ENCODE assay signal across 1 cellular context in the genomic region with DNA sequence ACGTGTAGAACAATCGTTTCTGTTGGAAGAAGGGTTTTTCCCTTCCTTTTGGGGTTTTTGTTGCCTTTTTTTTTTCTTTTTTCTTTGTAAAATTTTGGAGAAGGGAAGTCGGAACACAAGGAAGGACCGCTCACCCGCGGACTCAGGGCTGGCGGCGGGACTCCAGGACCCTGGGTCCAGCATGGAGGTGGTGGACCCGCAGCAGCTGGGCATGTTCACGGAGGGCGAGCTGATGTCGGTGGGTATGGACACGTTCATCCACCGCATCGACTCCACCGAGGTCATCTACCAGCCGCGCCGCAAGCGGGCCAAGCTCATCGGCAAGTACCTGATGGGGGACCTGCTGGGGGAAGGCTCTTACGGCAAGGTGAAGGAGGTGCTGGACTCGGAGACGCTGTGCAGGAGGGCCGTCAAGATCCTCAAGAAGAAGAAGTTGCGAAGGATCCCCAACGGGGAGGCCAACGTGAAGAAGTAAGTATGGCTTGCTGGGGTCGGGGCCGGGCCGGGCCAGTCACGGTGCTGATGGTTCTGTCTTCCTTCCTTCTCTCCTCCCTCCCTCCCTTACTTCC.
TF ChIP-seq lines count a peak whose summit lies in the region.

No MANE protein-coding gene starts in this region.

TF ChIP-seq in K562, 482 proteins besides CTCF, POLR2A, EP300 and RAD21 (continued from another document and continues in another):
- TF ChIP-seq ZNF407 (IDR thresholded peaks at IDR 0.05; ENCODE audit: low read depth) (no peak), HDAC6 (IDR thresholded peaks at IDR 0.05; ENCODE audit: low read depth, low read length) (no peak), SAFB2 (IDR thresholded peaks at IDR 0.05; ENCODE audit: borderline replicate concordance, low read depth, low read length, severe bottlenecking) (no peak), RBBP5 (IDR thresholded peaks at IDR 0.05; ENCODE audit: borderline replicate concordance, insufficient read depth, low read length, poor library complexity, severe bottlenecking) (peak; percentile 46), ZC3H11A (IDR thresholded peaks at IDR 0.05; ENCODE audit: low read depth, low read length) (no peak), CBX1 (IDR thresholded peaks at IDR 0.05; ENCODE audit: low read depth) (peak; percentile 9; the same call in 1 of the 2 replicates), KAT8 (IDR thresholded peaks at IDR 0.05; ENCODE audit: low read depth) (no peak), CTBP1 (IDR thresholded peaks at IDR 0.05; ENCODE audit: borderline replicate concordance) (no peak), TCF7 (IDR thresholded peaks at IDR 0.05; ENCODE audit: borderline replicate concordance) (no peak), EZH2 (IDR thresholded peaks at IDR 0.05; ENCODE audit: borderline replicate concordance, low read depth, low read length) (no peak), ETS2 (tag; IDR thresholded peaks at IDR 0.05; ENCODE audit: borderline replicate concordance, poor library complexity, severe bottlenecking) (no peak), HDAC8 (tag; IDR thresholded peaks at IDR 0.05) (no peak), POLR3A (IDR thresholded peaks at IDR 0.05; ENCODE audit: borderline replicate concordance, extremely low read depth, insufficient read depth, insufficient read length) (no peak), SNIP1 (IDR thresholded peaks at IDR 0.05; ENCODE audit: low read depth) (no peak), TSC22D4 (tag; IDR thresholded peaks at IDR 0.05) (no peak), FIP1L1 (IDR thresholded peaks at IDR 0.05; ENCODE audit: low read depth, low read length, poor library complexity, severe bottlenecking) (no peak), FOXK1 (CRISPR knock-in tag; IDR thresholded peaks at IDR 0.05; ENCODE audit: borderline replicate concordance) (0 out of 2 replicates have a peak, but pooled peaks have one; percentile 12), KDM5B (IDR thresholded peaks at IDR 0.05; ENCODE audit: insufficient replicate concordance, low read depth, low read length) (peak; percentile 50), ZNF124 (CRISPR knock-in tag; IDR thresholded peaks at IDR 0.05) (no peak), ZKSCAN8 (CRISPR knock-in tag; IDR thresholded peaks at IDR 0.05) (no peak), NR4A1 (CRISPR knock-in tag; IDR thresholded peaks at IDR 0.05) (no peak), NR4A1 (tag; IDR thresholded peaks at IDR 0.05) (no peak), SMAD3 (CRISPR knock-in tag; conservative IDR thresholded peaks at IDR 0.05) (no peak), ZNF766 (CRISPR knock-in tag; conservative IDR thresholded peaks at IDR 0.05) (no peak), MEF2A (IDR thresholded peaks at IDR 0.05; ENCODE audit: control insufficient read depth, low read depth, low read length) (no peak), DPF2 (IDR thresholded peaks at IDR 0.05) (no peak), C11orf30 (IDR thresholded peaks at IDR 0.05; ENCODE audit: low read depth) (no peak), RUNX1 (IDR thresholded peaks at IDR 0.05; ENCODE audit: low read depth) (no peak), ZNF592 (IDR thresholded peaks at IDR 0.05) (no peak), SREBF1 (IDR thresholded peaks at IDR 0.05; ENCODE audit: borderline replicate concordance, low read depth, low read length) (no peak)
- TF ChIP-seq, protein P1, sequence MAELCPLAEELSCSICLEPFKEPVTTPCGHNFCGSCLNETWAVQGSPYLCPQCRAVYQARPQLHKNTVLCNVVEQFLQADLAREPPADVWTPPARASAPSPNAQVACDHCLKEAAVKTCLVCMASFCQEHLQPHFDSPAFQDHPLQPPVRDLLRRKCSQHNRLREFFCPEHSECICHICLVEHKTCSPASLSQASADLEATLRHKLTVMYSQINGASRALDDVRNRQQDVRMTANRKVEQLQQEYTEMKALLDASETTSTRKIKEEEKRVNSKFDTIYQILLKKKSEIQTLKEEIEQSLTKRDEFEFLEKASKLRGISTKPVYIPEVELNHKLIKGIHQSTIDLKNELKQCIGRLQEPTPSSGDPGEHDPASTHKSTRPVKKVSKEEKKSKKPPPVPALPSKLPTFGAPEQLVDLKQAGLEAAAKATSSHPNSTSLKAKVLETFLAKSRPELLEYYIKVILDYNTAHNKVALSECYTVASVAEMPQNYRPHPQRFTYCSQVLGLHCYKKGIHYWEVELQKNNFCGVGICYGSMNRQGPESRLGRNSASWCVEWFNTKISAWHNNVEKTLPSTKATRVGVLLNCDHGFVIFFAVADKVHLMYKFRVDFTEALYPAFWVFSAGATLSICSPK (IDR thresholded peaks at IDR 0.05; ENCODE audit: borderline replicate concordance), result no peak
- TF ChIP-seq, protein P2, sequence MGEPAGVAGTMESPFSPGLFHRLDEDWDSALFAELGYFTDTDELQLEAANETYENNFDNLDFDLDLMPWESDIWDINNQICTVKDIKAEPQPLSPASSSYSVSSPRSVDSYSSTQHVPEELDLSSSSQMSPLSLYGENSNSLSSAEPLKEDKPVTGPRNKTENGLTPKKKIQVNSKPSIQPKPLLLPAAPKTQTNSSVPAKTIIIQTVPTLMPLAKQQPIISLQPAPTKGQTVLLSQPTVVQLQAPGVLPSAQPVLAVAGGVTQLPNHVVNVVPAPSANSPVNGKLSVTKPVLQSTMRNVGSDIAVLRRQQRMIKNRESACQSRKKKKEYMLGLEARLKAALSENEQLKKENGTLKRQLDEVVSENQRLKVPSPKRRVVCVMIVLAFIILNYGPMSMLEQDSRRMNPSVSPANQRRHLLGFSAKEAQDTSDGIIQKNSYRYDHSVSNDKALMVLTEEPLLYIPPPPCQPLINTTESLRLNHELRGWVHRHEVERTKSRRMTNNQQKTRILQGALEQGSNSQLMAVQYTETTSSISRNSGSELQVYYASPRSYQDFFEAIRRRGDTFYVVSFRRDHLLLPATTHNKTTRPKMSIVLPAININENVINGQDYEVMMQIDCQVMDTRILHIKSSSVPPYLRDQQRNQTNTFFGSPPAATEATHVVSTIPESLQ (CRISPR knock-in tag; IDR thresholded peaks at IDR 0.05), result no peak
- TF ChIP-seq, protein P3, sequence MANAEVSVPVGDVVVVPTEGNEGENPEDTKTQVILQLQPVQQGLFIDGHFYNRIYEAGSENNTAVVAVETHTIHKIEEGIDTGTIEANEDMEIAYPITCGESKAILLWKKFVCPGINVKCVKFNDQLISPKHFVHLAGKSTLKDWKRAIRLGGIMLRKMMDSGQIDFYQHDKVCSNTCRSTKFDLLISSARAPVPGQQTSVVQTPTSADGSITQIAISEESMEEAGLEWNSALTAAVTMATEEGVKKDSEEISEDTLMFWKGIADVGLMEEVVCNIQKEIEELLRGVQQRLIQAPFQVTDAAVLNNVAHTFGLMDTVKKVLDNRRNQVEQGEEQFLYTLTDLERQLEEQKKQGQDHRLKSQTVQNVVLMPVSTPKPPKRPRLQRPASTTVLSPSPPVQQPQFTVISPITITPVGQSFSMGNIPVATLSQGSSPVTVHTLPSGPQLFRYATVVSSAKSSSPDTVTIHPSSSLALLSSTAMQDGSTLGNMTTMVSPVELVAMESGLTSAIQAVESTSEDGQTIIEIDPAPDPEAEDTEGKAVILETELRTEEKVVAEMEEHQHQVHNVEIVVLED (CRISPR knock-in tag; IDR thresholded peaks at IDR 0.05), result no peak
- TF ChIP-seq, protein P4, sequence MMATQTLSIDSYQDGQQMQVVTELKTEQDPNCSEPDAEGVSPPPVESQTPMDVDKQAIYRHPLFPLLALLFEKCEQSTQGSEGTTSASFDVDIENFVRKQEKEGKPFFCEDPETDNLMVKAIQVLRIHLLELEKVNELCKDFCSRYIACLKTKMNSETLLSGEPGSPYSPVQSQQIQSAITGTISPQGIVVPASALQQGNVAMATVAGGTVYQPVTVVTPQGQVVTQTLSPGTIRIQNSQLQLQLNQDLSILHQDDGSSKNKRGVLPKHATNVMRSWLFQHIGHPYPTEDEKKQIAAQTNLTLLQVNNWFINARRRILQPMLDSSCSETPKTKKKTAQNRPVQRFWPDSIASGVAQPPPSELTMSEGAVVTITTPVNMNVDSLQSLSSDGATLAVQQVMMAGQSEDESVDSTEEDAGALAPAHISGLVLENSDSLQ (IDR thresholded peaks at IDR 0.05), result no peak
- TF ChIP-seq, protein P5, sequence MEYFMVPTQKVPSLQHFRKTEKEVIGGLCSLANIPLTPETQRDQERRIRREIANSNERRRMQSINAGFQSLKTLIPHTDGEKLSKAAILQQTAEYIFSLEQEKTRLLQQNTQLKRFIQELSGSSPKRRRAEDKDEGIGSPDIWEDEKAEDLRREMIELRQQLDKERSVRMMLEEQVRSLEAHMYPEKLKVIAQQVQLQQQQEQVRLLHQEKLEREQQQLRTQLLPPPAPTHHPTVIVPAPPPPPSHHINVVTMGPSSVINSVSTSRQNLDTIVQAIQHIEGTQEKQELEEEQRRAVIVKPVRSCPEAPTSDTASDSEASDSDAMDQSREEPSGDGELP (CRISPR knock-in tag; IDR thresholded peaks at IDR 0.05; ENCODE audit: borderline replicate concordance), result no peak
